25 cellular contexts compared by ENCODE assay signal in genomic region chr18:23042133-23042532, GRCh38.
"Had no signal": no experiment of that assay in that cellular context is flagged by ENCODE, and none has a peak within 500 bp of the region (broad histone marks: within the 10 kb centered on the region; RNA-seq: fewer than 3 reads in every experiment).

No MANE protein-coding gene starts in this region.

- H3K36me3 ChIP-seq: left ventricle myocardium inferior, ovary, right atrium auricular region, right lobe of liver, tibial nerve, uterus had no signal

- H3K36me3 Mint-ChIP-seq: immature natural killer cell; mesothelial cell of epicardium; naive B cell; natural killer cell treated with Interleukin-12 subunit alpha and Interleukin-12 subunit beta and Interleukin-15 and Interleukin-18, amount 100 ng/mL, for 72 hours; stimulated activated memory B cell treated with anti-CD40 and anti-IgM and Interleukin-4, amounts not matched to agents 10 μg/mL and 1 μg/mL and 100 μg/mL, for 72 hours; type B pancreatic cell had no signal

- H3K27me3 ChIP-seq: ovary, right atrium auricular region, right lobe of liver, tibial nerve, uterus had no signal

- H3K9me3 ChIP-seq: ovary, right atrium auricular region, right lobe of liver, uterus had no signal

- DNase-seq: hypothalamus; immature natural killer cell; kidney; left ventricle myocardium inferior; mesendoderm; naive B cell; ovary; right lobe of liver; stimulated activated CD4-positive, alpha-beta T cell treated with anti-CD3 and anti-CD28 coated beads, Interleukin-1b, Interleukin-23, amount 100 ng/mL, for 48 hours; stimulated activated CD4-positive, alpha-beta T cell treated with anti-CD3 and anti-CD28 coated beads, Interleukin-2, amount 100 ng/mL, for 48 hours; stimulated activated CD4-positive, alpha-beta T cell treated with anti-CD3 and anti-CD28 coated beads, Interleukin-4, amount 100 ng/mL, for 4 hours; stimulated activated CD8-positive, alpha-beta memory T cell treated with anti-CD3 and anti-CD28 coated beads, Interleukin-4, amount 100 ng/mL, for 48 hours; stimulated activated naive CD4-positive, alpha-beta T cell treated with Interleukin-2 at 50 U/mL for 16 hours; stimulated activated naive CD8-positive, alpha-beta T cell treated with anti-CD3 and anti-CD28 coated beads, Interleukin-15, amount 100 ng/mL, for 72 hours; substantia nigra; uterus had no signal

- H3K9me3 Mint-ChIP-seq: immature natural killer cell; natural killer cell treated with Interleukin-12 subunit alpha and Interleukin-12 subunit beta and Interleukin-15 and Interleukin-18, amount 100 ng/mL, for 72 hours; type B pancreatic cell had no signal

- H3K27ac Mint-ChIP-seq: immature natural killer cell; mesothelial cell of epicardium; naive B cell; natural killer cell treated with Interleukin-12 subunit alpha and Interleukin-12 subunit beta and Interleukin-15 and Interleukin-18, amount 100 ng/mL, for 72 hours; progenitor cell of endocrine pancreas; stimulated activated memory B cell treated with anti-CD40 and anti-IgM and Interleukin-4, amounts not matched to agents 10 μg/mL and 1 μg/mL and 100 μg/mL, for 72 hours; stimulated activated naive CD8-positive, alpha-beta T cell treated with anti-CD3 and anti-CD28 coated beads, Interleukin-15, amount 100 ng/mL, for 72 hours; type B pancreatic cell had no signal

- H3K27me3 Mint-ChIP-seq: progenitor cell of endocrine pancreas; stimulated activated naive CD8-positive, alpha-beta T cell treated with anti-CD3 and anti-CD28 coated beads, Interleukin-15, amount 100 ng/mL, for 72 hours; type B pancreatic cell had no signal

- H3K27ac ChIP-seq: left ventricle myocardium inferior, ovary, right atrium auricular region, right lobe of liver, tibial nerve, uterus had no signal

- H3K4me1 Mint-ChIP-seq: mesothelial cell of epicardium; naive B cell; stimulated activated memory B cell treated with anti-CD40 and anti-IgM and Interleukin-4, amounts not matched to agents 10 μg/mL and 1 μg/mL and 100 μg/mL, for 72 hours; stimulated activated naive CD8-positive, alpha-beta T cell treated with anti-CD3 and anti-CD28 coated beads, Interleukin-15, amount 100 ng/mL, for 72 hours had no signal

- H3K4me3 Mint-ChIP-seq: immature natural killer cell; mesothelial cell of epicardium; naive B cell; natural killer cell treated with Interleukin-12 subunit alpha and Interleukin-12 subunit beta and Interleukin-15 and Interleukin-18, amount 100 ng/mL, for 72 hours; stimulated activated memory B cell treated with anti-CD40 and anti-IgM and Interleukin-4, amounts not matched to agents 10 μg/mL and 1 μg/mL and 100 μg/mL, for 72 hours; stimulated activated naive CD8-positive, alpha-beta T cell treated with anti-CD3 and anti-CD28 coated beads, Interleukin-15, amount 100 ng/mL, for 72 hours; type B pancreatic cell had no signal

- H3K4me3 ChIP-seq: left ventricle myocardium inferior, lung, ovary, right atrium auricular region, right lobe of liver, smooth muscle cell, tibial nerve, uterus had no signal

- H3K4me1 ChIP-seq: left ventricle myocardium inferior, right atrium auricular region, right lobe of liver, tibial nerve, uterus had no signal

- H3K4me2 ChIP-seq: smooth muscle cell had no signal
